ENCODE assay signal across 18 cellular contexts in genomic region chr19:14901675-14902260, GRCh38. TPM values are rescaled to one million over a fixed set of nuclear protein-coding genes. Genes with fewer than 3 reads are reported as not detected.
A peak's percentile ranks its signal among the peaks of the same experiment; 100 is the strongest.
DNase-seq lines count a peak whose midpoint lies in the region; ATAC-seq, FAIRE-seq and TF ChIP-seq lines count a peak whose summit lies in the region.
"Had no signal": no experiment of that assay in that cellular context is flagged by ENCODE, and none has a peak within 500 bp of the region (broad histone marks: within the 10 kb centered on the region; RNA-seq: fewer than 3 reads in every experiment).

No MANE protein-coding gene starts in this region.

- H3K4me3 ChIP-seq in HepG2 (replicated peaks in 1 of 3; ENCODE audit: insufficient read depth in 1 of 3, low read depth in 2 of 3, low read length in 3 of 3) = no peak overlapping the region
- H3K4me3 ChIP-seq in right lobe of liver = no peak overlapping the region
- no peak overlapping the region for H3K4me3 ChIP-seq in bronchial epithelial cell (ENCODE audit: low read depth, low read length)
- no peak overlapping the region for H3K4me3 ChIP-seq in suprapubic skin
- no peak overlapping the region for H3K4me3 ChIP-seq in CD4-positive, alpha-beta memory T cell (ENCODE audit: low read length in 2 of 2)
- H3K4me3 ChIP-seq: BLaER1 had no signal

- H3K36me3 ChIP-seq in HepG2 (replicated peaks in 1 of 2; ENCODE audit: control insufficient read depth in 1 of 2, insufficient read depth in 2 of 2, low read length in 2 of 2) = no peaks in the 10 kb centered on the region
- no peaks in the 10 kb centered on the region for H3K36me3 ChIP-seq in right lobe of liver
- H3K36me3 ChIP-seq in bronchial epithelial cell (ENCODE audit: control insufficient read depth, insufficient read depth, low read length) = no peaks in the 10 kb centered on the region
- H3K36me3 ChIP-seq in suprapubic skin = no peaks in the 10 kb centered on the region
- H3K36me3 ChIP-seq in CD4-positive, alpha-beta memory T cell (ENCODE audit: insufficient read depth, low read length) = no peaks in the 10 kb centered on the region
- H3K36me3 ChIP-seq: BLaER1 had no signal

- BruUV-seq in HepG2 (replicated peaks; lab: Mats Ljungman, UMichigan) = no TSS peak

- H3K27me3 ChIP-seq in HepG2 (ENCODE audit: control insufficient read depth in 1 of 2, insufficient read depth in 2 of 2, low read length in 2 of 2) (peaks cover 0 to 10% of the 10 kb centered on the region in 2 experiments; a peak in 3 of 5 replicates), right lobe of liver (no peaks in the 10 kb centered on the region), bronchial epithelial cell (ENCODE audit: control insufficient read depth, insufficient read depth, low read length) (no peaks in the 10 kb centered on the region), suprapubic skin (peaks cover 13% of the 10 kb centered on the region)
- peaks cover 3% of the 10 kb centered on the region for H3K27me3 ChIP-seq in CD4-positive, alpha-beta memory T cell (ENCODE audit: insufficient read depth, low read length)
- H3K27me3 ChIP-seq: BLaER1 had no signal

- H3K9me3 ChIP-seq in HepG2 (ENCODE audit: low read length) (no peaks in the 10 kb centered on the region), right lobe of liver (no peaks in the 10 kb centered on the region), suprapubic skin (no peaks in the 10 kb centered on the region)
- H3K9me3 ChIP-seq in CD4-positive, alpha-beta memory T cell (ENCODE audit: control insufficient read depth in 1 of 2, low read length in 2 of 2) = no peaks in the 10 kb centered on the region
- H3K9me3 ChIP-seq: BLaER1 had no signal

- no peak overlapping the region for H2AFZ ChIP-seq in HepG2 (ENCODE audit: low read length)

- H3K27ac ChIP-seq in HepG2 (ENCODE audit: extremely low read length, insufficient read depth, low read length) (no peak overlapping the region), right lobe of liver (no peak overlapping the region), suprapubic skin (no peak overlapping the region)
- no peak overlapping the region for H3K27ac ChIP-seq in CD4-positive, alpha-beta memory T cell (ENCODE audit: low read depth, low read length)
- H3K27ac ChIP-seq: BLaER1 had no signal

- TF ChIP-seq EP300 in HepG2 (IDR thresholded peaks at IDR 0.05; ENCODE audit: low read depth in 2 of 2, low read length in 2 of 2) (no peak), HepG2 (CRISPR knock-in tag; IDR thresholded peaks at IDR 0.05; ENCODE audit: borderline replicate concordance) (no peak), suprapubic skin (IDR thresholded peaks at IDR 0.05) (no peak)

- H3K79me2 ChIP-seq in HepG2 (ENCODE audit: insufficient read depth, low read length) = no peaks in the 10 kb centered on the region

- TF ChIP-seq RAD21 in HepG2 (CRISPR knock-in tag; IDR thresholded peaks at IDR 0.05) = no peak

- no peak for FAIRE-seq in HepG2 (lab: Jason Lieb, UNC)
- no peak for FAIRE-seq in bronchial epithelial cell (lab: Jason Lieb, UNC)
- FAIRE-seq: H1 had no signal

- TF ChIP-seq POLR2A in HepG2 (IDR thresholded peaks at IDR 0.05; ENCODE audit: insufficient read depth in 1 of 2, low read depth in 2 of 2, low read length in 2 of 2) = no peak
- TF ChIP-seq POLR2A in right lobe of liver (IDR thresholded peaks at IDR 0.05) = no peak
- no peak for TF ChIP-seq POLR2A in suprapubic skin (IDR thresholded peaks at IDR 0.05)

- no peak for ATAC-seq in HepG2
- ATAC-seq in right lobe of liver = no peak
- ATAC-seq: CD8-positive, alpha-beta T cell had no signal

- H3K27ac Mint-ChIP-seq in CD4-positive, alpha-beta memory T cell = no peak overlapping the region
- H3K27ac Mint-ChIP-seq: CD14-positive monocyte; CD8-positive, alpha-beta T cell; H9 had no signal

- no peak overlapping the region for H3K9ac ChIP-seq in HepG2 (ENCODE audit: insufficient read depth, low read depth, low read length)
- H3K9ac ChIP-seq: BLaER1 had no signal

- H3K4me2 ChIP-seq in HepG2 (ENCODE audit: low read depth, low read length) = no peak overlapping the region
- H3K4me2 ChIP-seq: BLaER1 had no signal

- 0% methylated on average over 2 of the region's 2 CpGs for WGBS in HepG2 (ENCODE audit: low lambda C conversion rate)
- WGBS in right lobe of liver (ENCODE audit: insufficient coverage, low coverage, low lambda C conversion rate, missing lambda C conversion rate) = 10% methylated on average over 2 of the region's 2 CpGs
- WGBS in suprapubic skin = 38% methylated on average over 2 of the region's 2 CpGs

- H4K20me1 ChIP-seq in HepG2 (ENCODE audit: insufficient read depth, low read length) = no peaks in the 10 kb centered on the region
- H4K20me1 ChIP-seq: BLaER1 had no signal

- no peaks in the 10 kb centered on the region for H3K4me1 Mint-ChIP-seq in CD4-positive, alpha-beta memory T cell
- H3K4me1 Mint-ChIP-seq: H9 had no signal

- DNase-seq in HepG2 (ENCODE audit: low spot score) = no peak
- DNase-seq in right lobe of liver = no peak
- peak; percentile 2 for DNase-seq in bronchial epithelial cell (ENCODE audit: low read depth)
- peak; percentile 8 for DNase-seq in iris pigment epithelial cell (ENCODE audit: low read depth)
- DNase-seq in suprapubic skin (ENCODE audit: low spot score in 2 of 2) = no peak
- DNase-seq in CD4-positive, alpha-beta memory T cell = no peak
- no peak for DNase-seq in HT-29 (ENCODE audit: low spot score)
- DNase-seq: 8988T; Calu3; CD8-positive, alpha-beta T cell; DMS79 treated with DMSO at 0.1 percent for 48 hours; GF-D8; H9 had no signal

- H3K36me3 Mint-ChIP-seq in CD4-positive, alpha-beta memory T cell = no peaks in the 10 kb centered on the region
- H3K36me3 Mint-ChIP-seq: CD14-positive monocyte; CD8-positive, alpha-beta T cell had no signal

- no peak overlapping the region for H3K4me3 Mint-ChIP-seq in CD4-positive, alpha-beta memory T cell
- H3K4me3 Mint-ChIP-seq: CD14-positive monocyte; CD8-positive, alpha-beta T cell; H9 had no signal

- POLR2A ChIA-PET in HepG2 (lab: Yijun Ruan, JAX) = no interaction called here
- POLR2A ChIA-PET in CD4-positive, alpha-beta memory T cell (lab: Charles Lee; ENCODE audit: partially characterized antibody) = interaction anchor here (0.6 kb wide), 1 partner anchor 1282 kb away, joined by 3 read pairs; no protein-coding TSS in a partner anchor

- TF ChIP-seq CTCF in HepG2 (CRISPR knock-in tag; IDR thresholded peaks at IDR 0.05) (no peak), right lobe of liver (IDR thresholded peaks at IDR 0.05) (no peak), bronchial epithelial cell (IDR thresholded peaks at IDR 0.05; ENCODE audit: insufficient read depth, low read length, severe bottlenecking) (no peak), suprapubic skin (IDR thresholded peaks at IDR 0.05) (no peak)

- H3K27me3 Mint-ChIP-seq in CD4-positive, alpha-beta memory T cell = peaks cover 30 to 31% of the 10 kb centered on the region in 2 donors

- intact Hi-C loops in HepG2 (cut with micrococcal nuclease; ENCODE audit: unreplicated experiment) = no loop called here
- intact Hi-C loops in right lobe of liver (cut with DNase I) = no loop called here
- intact Hi-C loops in CD4-positive, alpha-beta memory T cell (cut with micrococcal nuclease) = no loop called here

- CTCF ChIA-PET in HepG2 (lab: Yijun Ruan, JAX; ENCODE audit: low intra/inter-chr PET ratio, low total read pairs) = no interaction called here
- CTCF ChIA-PET in CD4-positive, alpha-beta memory T cell (lab: Charles Lee; ENCODE audit: partially characterized antibody) = no interaction called here

- in situ Hi-C loops in HepG2 (cut with HindIII; ENCODE audit: extremely low pct_ligation_motif_present, low pct_unique_long_range_greater_than_20kb) = no loop called here

- H3K9me3 Mint-ChIP-seq in CD4-positive, alpha-beta memory T cell = no peaks in the 10 kb centered on the region
- H3K9me3 Mint-ChIP-seq: CD8-positive, alpha-beta T cell had no signal

- H3K4me1 ChIP-seq in HepG2 (ENCODE audit: insufficient read depth, low read length) = no peaks in the 10 kb centered on the region
- no peaks in the 10 kb centered on the region for H3K4me1 ChIP-seq in right lobe of liver
- H3K4me1 ChIP-seq in suprapubic skin = no peaks in the 10 kb centered on the region
- no peaks in the 10 kb centered on the region for H3K4me1 ChIP-seq in CD4-positive, alpha-beta memory T cell (ENCODE audit: insufficient read depth, low read length)
- H3K4me1 ChIP-seq: BLaER1 had no signal

RNA-seq across cellular contexts. Expression of gene OR7A17, which starts 15.8 kb away (rescaled TPM):
- total RNA-seq in HepG2 (2016; rRNA removed; fragmentation: Illumina TruSeq; extraction: Trizol) (not detected in 2 replicates), right lobe of liver (not detected), bronchial epithelial cell (not detected in 2 replicates), suprapubic skin (not detected)
- total RNA-seq in HepG2 (2016; cell fraction: cytosol; rRNA removed; fragmentation: Illumina TruSeq; extraction: Trizol; ENCODE audit: low read depth) = not detected in 2 replicates
- not detected in 2 replicates for total RNA-seq in HepG2 (2016; cell fraction: insoluble cytoplasmic fraction; rRNA removed; fragmentation: Illumina TruSeq; extraction: Trizol)
- total RNA-seq in HepG2 (2016; cell fraction: membrane; rRNA removed; fragmentation: Illumina TruSeq; extraction: Trizol) = not detected in 2 replicates
- total RNA-seq in HepG2 (2016; cell fraction: nucleus; rRNA removed; fragmentation: Illumina TruSeq; extraction: Trizol) = not detected in 2 replicates
- not detected in 2 replicates for polyA plus RNA-seq in HepG2 (2011; rRNA removed)
- polyA plus RNA-seq in HepG2 (2011; cell fraction: cytosol; rRNA removed) = not detected in 2 replicates
- not detected in 2 replicates for polyA plus RNA-seq in HepG2 (2011; cell fraction: nucleus; rRNA removed)
- polyA plus RNA-seq in HepG2 (2012) = not detected in 2 replicates
- polyA plus RNA-seq in HepG2 (2016; cell fraction: cytosol; fragmentation: Illumina TruSeq; extraction: Trizol; ENCODE audit: low read depth) = not detected in 2 replicates
- polyA plus RNA-seq in HepG2 (2016; cell fraction: insoluble cytoplasmic fraction; fragmentation: Illumina TruSeq; extraction: Trizol; ENCODE audit: low read depth) = not detected in 2 replicates
- polyA plus RNA-seq in HepG2 (2016; cell fraction: membrane; fragmentation: Illumina TruSeq; extraction: Trizol; ENCODE audit: low read depth) = not detected in 2 replicates
- not detected in 2 replicates for polyA plus RNA-seq in HepG2 (2016; cell fraction: nucleus; fragmentation: Illumina TruSeq; extraction: Trizol; ENCODE audit: insufficient read depth, low read depth)
- not detected in 2 replicates for polyA minus RNA-seq in HepG2 (2011; rRNA and poly(A)+ RNA removed; ENCODE audit: low replicate concordance)
- polyA minus RNA-seq in HepG2 (2011; cell fraction: cytosol; rRNA and poly(A)+ RNA removed) = not detected in 2 replicates
- not detected in 2 replicates for polyA minus RNA-seq in HepG2 (2011; cell fraction: nucleus; rRNA and poly(A)+ RNA removed)
- total RNA-seq in CD4-positive, alpha-beta memory T cell = not detected
- not detected for polyA plus RNA-seq in CD4-positive, alpha-beta memory T cell
- total RNA-seq in HT-29 (2014; rRNA removed; shearing (Covaris generic)) = not detected in 2 replicates
- total RNA-seq: A673; Calu3; CD8-positive, alpha-beta T cell; H1; H9 had no signal
- polyA plus RNA-seq: AG04450, CD14-positive monocyte, H1 had no signal

RNA-seq across cellular contexts. Expression of gene OR7C2, which starts 39.5 kb away (rescaled TPM):
- not detected in 2 replicates for total RNA-seq in HepG2 (2016; rRNA removed; fragmentation: Illumina TruSeq; extraction: Trizol)
- not detected in 2 replicates for total RNA-seq in HepG2 (2016; cell fraction: cytosol; rRNA removed; fragmentation: Illumina TruSeq; extraction: Trizol; ENCODE audit: low read depth)
- total RNA-seq in HepG2 (2016; cell fraction: insoluble cytoplasmic fraction; rRNA removed; fragmentation: Illumina TruSeq; extraction: Trizol) = not detected in 2 replicates
- total RNA-seq in HepG2 (2016; cell fraction: membrane; rRNA removed; fragmentation: Illumina TruSeq; extraction: Trizol) = not detected in 2 replicates
- not detected in 2 replicates for total RNA-seq in HepG2 (2016; cell fraction: nucleus; rRNA removed; fragmentation: Illumina TruSeq; extraction: Trizol)
- not detected in 2 replicates for polyA plus RNA-seq in HepG2 (2011; rRNA removed)
- polyA plus RNA-seq in HepG2 (2011; cell fraction: cytosol; rRNA removed) = not detected in 2 replicates
- not detected in 2 replicates for polyA plus RNA-seq in HepG2 (2011; cell fraction: nucleus; rRNA removed)
- polyA plus RNA-seq in HepG2 (2012) = not detected in 2 replicates
- not detected in 2 replicates for polyA plus RNA-seq in HepG2 (2016; cell fraction: cytosol; fragmentation: Illumina TruSeq; extraction: Trizol; ENCODE audit: low read depth)
- polyA plus RNA-seq in HepG2 (2016; cell fraction: insoluble cytoplasmic fraction; fragmentation: Illumina TruSeq; extraction: Trizol; ENCODE audit: low read depth) = not detected in 2 replicates
- not detected in 2 replicates for polyA plus RNA-seq in HepG2 (2016; cell fraction: membrane; fragmentation: Illumina TruSeq; extraction: Trizol; ENCODE audit: low read depth)
- not detected in 2 replicates for polyA plus RNA-seq in HepG2 (2016; cell fraction: nucleus; fragmentation: Illumina TruSeq; extraction: Trizol; ENCODE audit: insufficient read depth, low read depth)
- not detected in 2 replicates for polyA minus RNA-seq in HepG2 (2011; rRNA and poly(A)+ RNA removed; ENCODE audit: low replicate concordance)
- polyA minus RNA-seq in HepG2 (2011; cell fraction: cytosol; rRNA and poly(A)+ RNA removed) = not detected in 2 replicates
- polyA minus RNA-seq in HepG2 (2011; cell fraction: nucleus; rRNA and poly(A)+ RNA removed) = not detected in 2 replicates
- not detected for total RNA-seq in right lobe of liver
- total RNA-seq in bronchial epithelial cell = not detected in 2 replicates
- not detected for total RNA-seq in suprapubic skin
- not detected for total RNA-seq in CD4-positive, alpha-beta memory T cell
- polyA plus RNA-seq in CD4-positive, alpha-beta memory T cell = not detected
- not detected in 2 replicates for total RNA-seq in HT-29 (2014; rRNA removed; shearing (Covaris generic))
- total RNA-seq: A673; Calu3; CD8-positive, alpha-beta T cell; H1; H9 had no signal
- polyA plus RNA-seq: AG04450, CD14-positive monocyte, H1 had no signal

RNA-seq across cellular contexts. Expression of gene OR7A10, which starts 53.0 kb away (rescaled TPM):
- not detected in 2 replicates for total RNA-seq in HepG2 (2016; rRNA removed; fragmentation: Illumina TruSeq; extraction: Trizol)
- total RNA-seq in HepG2 (2016; cell fraction: cytosol; rRNA removed; fragmentation: Illumina TruSeq; extraction: Trizol; ENCODE audit: low read depth) = not detected in 2 replicates
- not detected in 2 replicates for total RNA-seq in HepG2 (2016; cell fraction: insoluble cytoplasmic fraction; rRNA removed; fragmentation: Illumina TruSeq; extraction: Trizol)
- total RNA-seq in HepG2 (2016; cell fraction: membrane; rRNA removed; fragmentation: Illumina TruSeq; extraction: Trizol) = not detected in 2 replicates
- total RNA-seq in HepG2 (2016; cell fraction: nucleus; rRNA removed; fragmentation: Illumina TruSeq; extraction: Trizol) = not detected in 2 replicates
- not detected in 2 replicates for polyA plus RNA-seq in HepG2 (2011; rRNA removed)
- not detected in 2 replicates for polyA plus RNA-seq in HepG2 (2011; cell fraction: cytosol; rRNA removed)
- polyA plus RNA-seq in HepG2 (2011; cell fraction: nucleus; rRNA removed) = not detected in 2 replicates
- not detected in 2 replicates for polyA plus RNA-seq in HepG2 (2012)
- polyA plus RNA-seq in HepG2 (2016; cell fraction: cytosol; fragmentation: Illumina TruSeq; extraction: Trizol; ENCODE audit: low read depth) = not detected in 2 replicates
- not detected in 2 replicates for polyA plus RNA-seq in HepG2 (2016; cell fraction: insoluble cytoplasmic fraction; fragmentation: Illumina TruSeq; extraction: Trizol; ENCODE audit: low read depth)
- not detected in 2 replicates for polyA plus RNA-seq in HepG2 (2016; cell fraction: membrane; fragmentation: Illumina TruSeq; extraction: Trizol; ENCODE audit: low read depth)
- not detected in 2 replicates for polyA plus RNA-seq in HepG2 (2016; cell fraction: nucleus; fragmentation: Illumina TruSeq; extraction: Trizol; ENCODE audit: insufficient read depth, low read depth)
- polyA minus RNA-seq in HepG2 (2011; rRNA and poly(A)+ RNA removed; ENCODE audit: low replicate concordance) = not detected in 2 replicates
- not detected in 2 replicates for polyA minus RNA-seq in HepG2 (2011; cell fraction: cytosol; rRNA and poly(A)+ RNA removed)
- not detected in 2 replicates for polyA minus RNA-seq in HepG2 (2011; cell fraction: nucleus; rRNA and poly(A)+ RNA removed)
- total RNA-seq in right lobe of liver = not detected
- not detected in 2 replicates for total RNA-seq in bronchial epithelial cell
- not detected for total RNA-seq in suprapubic skin
- not detected for total RNA-seq in CD4-positive, alpha-beta memory T cell
- polyA plus RNA-seq in CD4-positive, alpha-beta memory T cell = not detected
- not detected in 2 replicates for total RNA-seq in HT-29 (2014; rRNA removed; shearing (Covaris generic))
- total RNA-seq: A673; Calu3; CD8-positive, alpha-beta T cell; H1; H9 had no signal
- polyA plus RNA-seq: AG04450, CD14-positive monocyte, H1 had no signal

Comparison
In these comparisons a context has a peak if more than half of its experiments do, and no peak if none do; other contexts are left out.
1. DNase-seq: peak in bronchial epithelial cell (single experiment) and iris pigment epithelial cell (single experiment); none in HepG2 (single experiment), right lobe of liver (0 of 3), suprapubic skin (0 of 2), CD4-positive, alpha-beta memory T cell (0 of 5) and HT-29 (single experiment).